Comparison of ENCODE assay signal across 16 cellular contexts in the genomic region with DNA sequence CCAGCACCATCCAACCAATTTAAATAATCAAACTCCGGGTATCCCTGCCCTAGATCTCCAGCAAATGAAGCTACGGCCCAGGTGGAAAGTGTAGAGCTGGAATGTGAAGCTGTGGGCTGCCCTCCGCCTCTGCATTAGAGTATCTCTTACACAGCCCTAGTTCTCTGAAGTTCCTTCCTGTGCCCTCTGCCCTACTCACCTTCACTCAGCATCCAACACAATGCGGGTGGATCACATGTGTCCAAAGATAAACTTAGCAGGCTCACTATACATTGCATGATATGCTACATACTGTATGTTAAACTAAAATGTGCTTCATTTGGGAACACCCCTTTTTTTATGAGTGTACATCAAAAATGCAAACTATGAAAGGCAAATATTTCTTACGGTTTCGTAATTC.
DNase-seq lines count a peak whose midpoint lies in the region; ATAC-seq and TF ChIP-seq lines count a peak whose summit lies in the region.
"Had no signal": no experiment of that assay in that cellular context is flagged by ENCODE, and none has a peak within 500 bp of the region (broad histone marks: within the 10 kb centered on the region; RNA-seq: fewer than 3 reads in every experiment).

No MANE protein-coding gene starts in this region.

- H3K27me3 Mint-ChIP-seq in mesothelial cell of epicardium (ENCODE audit: low read depth) = no peaks in the 10 kb centered on the region

- TF ChIP-seq CTCF in smooth muscle cell (IDR thresholded peaks at IDR 0.05; ENCODE audit: borderline replicate concordance, insufficient read depth, poor library complexity, severe bottlenecking) (no peak), mesothelial cell of epicardium (IDR thresholded peaks at IDR 0.05; ENCODE audit: unreplicated experiment) (no peak), lower leg skin (IDR thresholded peaks at IDR 0.05) (no peak)

- no peaks in the 10 kb centered on the region for H3K79me2 ChIP-seq in smooth muscle cell (ENCODE audit: low read depth)

- H3F3A ChIP-seq in smooth muscle cell (ENCODE audit: low read depth) = peaks cover 12% of the 10 kb centered on the region

- TF ChIP-seq POLR2A in lower leg skin (IDR thresholded peaks at IDR 0.05) = no peak

- ATAC-seq in HG03097 (IDR thresholded peaks at IDR 0.05; ENCODE audit: low FRiP score, unreplicated experiment) = peak; percentile 6

- H3K27ac Mint-ChIP-seq in mesothelial cell of epicardium = no peak overlapping the region
- H3K27ac Mint-ChIP-seq: activated B cell treated with CpG ODN at 0.5 μM for 24 hours had no signal

- DNase-seq in NCI-H510A treated with DMSO at 0.1 percent for 48 hours (lab: John Stamatoyannopoulos, UW) (peak; percentile 6), NCI-H510A (lab: John Stamatoyannopoulos, UW) (no peak), adipocyte (ENCODE audit: low read depth) (no peak), smooth muscle cell (lab: John Stamatoyannopoulos, UW; ENCODE audit: unreplicated experiment) (no peak), mesothelial cell of epicardium (ENCODE audit: low spot score in 2 of 2, unreplicated experiment in 2 of 2) (no peak), NOMO-1 (lab: John Stamatoyannopoulos, UW; ENCODE audit: unreplicated experiment in 2 of 2) (no peak), lower leg skin (ENCODE audit: low spot score in 2 of 2) (no peak)
- DNase-seq: activated B cell treated with CpG ODN at 0.5 μM for 24 hours, left ventricle myocardium inferior, NCI-H1436, right cardiac atrium had no signal

- peaks cover 31% of the 10 kb centered on the region for H3K4me1 ChIP-seq in adipocyte (ENCODE audit: control insufficient read depth, insufficient read depth, low read length)
- H3K4me1 ChIP-seq in smooth muscle cell (ENCODE audit: low read depth) = no peaks in the 10 kb centered on the region
- H3K4me1 ChIP-seq: adrenal gland, left ventricle myocardium inferior, Peyer's patch had no signal

- no peaks in the 10 kb centered on the region for H4K20me1 ChIP-seq in smooth muscle cell (ENCODE audit: low read depth)

- H3K36me3 ChIP-seq in adipocyte (ENCODE audit: control insufficient read depth, insufficient read depth, low read length, severe bottlenecking) = no peaks in the 10 kb centered on the region
- no peaks in the 10 kb centered on the region for H3K36me3 ChIP-seq in smooth muscle cell (ENCODE audit: low read depth)
- H3K36me3 ChIP-seq: adrenal gland, left ventricle myocardium inferior, Peyer's patch had no signal

- H3K36me3 Mint-ChIP-seq in mesothelial cell of epicardium = no peaks in the 10 kb centered on the region

- H3K27me3 ChIP-seq in adipocyte (replicated peaks; ENCODE audit: control insufficient read depth, insufficient read depth, low read length) = no peaks in the 10 kb centered on the region
- no peaks in the 10 kb centered on the region for H3K27me3 ChIP-seq in smooth muscle cell (ENCODE audit: low read depth)
- H3K27me3 ChIP-seq: adrenal gland, Peyer's patch had no signal

- H3K4me2 ChIP-seq in smooth muscle cell = peak overlapping the region; percentile 40

- intact Hi-C loops in lower leg skin (cut with DNase I; ENCODE audit: low total_unique reads) = no loop called here

- peak overlapping the region; percentile 68 for H3K27ac ChIP-seq in smooth muscle cell (ENCODE audit: low read depth)
- H3K27ac ChIP-seq: 22Rv1, adrenal gland, HL-60, left ventricle myocardium inferior, Peyer's patch had no signal

- WGBS in smooth muscle cell (ENCODE audit: low lambda C conversion rate) = 84% methylated on average over 6 of the region's 6 CpGs
- WGBS in lower leg skin, 2 donors = 89% methylated on average over 6 of the region's 6 CpGs

- H3K4me1 Mint-ChIP-seq in mesothelial cell of epicardium = peaks cover 8% of the 10 kb centered on the region

- H3K4me3 ChIP-seq in adipocyte (ENCODE audit: low read length) (peak overlapping the region; percentile 4), smooth muscle cell (no peak overlapping the region), lower leg skin (ENCODE audit: low read depth, poor library complexity, severe bottlenecking) (no peak overlapping the region)
- H3K4me3 ChIP-seq: adrenal gland, left ventricle myocardium inferior, Peyer's patch had no signal

- H3K9ac ChIP-seq in adipocyte (ENCODE audit: low read length) = no peak overlapping the region
- H3K9ac ChIP-seq in smooth muscle cell (ENCODE audit: low read depth) = no peak overlapping the region

- H3K9me3 ChIP-seq in adipocyte (ENCODE audit: control insufficient read depth, low read length) (no peaks in the 10 kb centered on the region), smooth muscle cell (replicated peaks; ENCODE audit: low read depth) (no peaks in the 10 kb centered on the region)
- H3K9me3 ChIP-seq: adrenal gland, left ventricle myocardium inferior, Peyer's patch had no signal

- H2AFZ ChIP-seq in smooth muscle cell (ENCODE audit: low read depth) = no peak overlapping the region

- no peaks in the 10 kb centered on the region for H3K9me3 Mint-ChIP-seq in mesothelial cell of epicardium
- H3K9me3 Mint-ChIP-seq: activated B cell treated with CpG ODN at 0.5 μM for 24 hours had no signal

- H3K4me3 Mint-ChIP-seq in mesothelial cell of epicardium = no peak overlapping the region
- H3K4me3 Mint-ChIP-seq: activated B cell treated with CpG ODN at 0.5 μM for 24 hours had no signal
